In genomic region chr17:17632656-17633055, GRCh38 we compare ENCODE assay signal across 8 cellular contexts. TPM values are rescaled to one million over a fixed set of nuclear protein-coding genes. Genes with fewer than 3 reads are reported as not detected.
DNase-seq lines count a peak whose midpoint lies in the region; ATAC-seq, FAIRE-seq and TF ChIP-seq lines count a peak whose summit lies in the region.
"Not testable (repeated sequence)": the region's sequence is repeated elsewhere in the genome, so short reads cannot be mapped to it uniquely, and the experiment has no call there.

No MANE protein-coding gene starts in this region.

- not testable (repeated sequence) for H2BK5ac ChIP-seq in H1 (ENCODE audit: low read depth, low read length); mesendoderm (ENCODE audit: low read length)

- not testable (repeated sequence) for H4K5ac ChIP-seq in H1 (ENCODE audit: insufficient read length, low read depth, low read length); mesendoderm (ENCODE audit: low read length)

- not testable (repeated sequence) for TF ChIP-seq EP300 in A549 (IDR thresholded peaks at IDR 0.05); H1 (IDR thresholded peaks at IDR 0.05; ENCODE audit: borderline replicate concordance in 1 of 2, low read depth in 2 of 2, low read length in 2 of 2)

- 69% methylated on average over 5 of the region's 5 CpGs for WGBS in A549 (ENCODE audit: missing lambda C conversion rate)
- WGBS in H1 (ENCODE audit: extremely low coverage in 1 of 2, insufficient coverage in 1 of 2, insufficient read length in 1 of 2, insufficient replicate concordance in 2 of 2, low coverage in 1 of 2, low lambda C conversion rate in 2 of 2, missing lambda C conversion rate in 1 of 2), 2 experiments = 94% methylated on average over 5 of the region's 5 CpGs; no CpG with 5 or more reads in 1 of the 2 experiments
- WGBS in mesendoderm (ENCODE audit: extremely low coverage, insufficient coverage, low lambda C conversion rate) = no CpG with 5 or more reads among the region's 5 CpGs

- not testable (repeated sequence) for H4K8ac ChIP-seq in H1 (ENCODE audit: extremely low read depth, insufficient read depth, low read length); mesendoderm (ENCODE audit: low read depth, low read length)

- H2BK120ac ChIP-seq in H1 (replicated peaks; ENCODE audit: low read depth, low read length); mesendoderm (ENCODE audit: low read depth, low read length): not testable (repeated sequence)

- not testable (repeated sequence) for H3K79me2 ChIP-seq in H1 (ENCODE audit: control insufficient read depth in 1 of 2, insufficient read depth in 2 of 2, low read length in 2 of 2); mesendoderm (ENCODE audit: control insufficient read depth, insufficient read depth, low read length)

- TF ChIP-seq CTCF in A549 (IDR thresholded peaks at IDR 0.05); activated CD8-positive, alpha-beta T cell treated with anti-CD3 and anti-CD28 coated beads for 36 hours (IDR thresholded peaks at IDR 0.05); H1 (IDR thresholded peaks at IDR 0.05; ENCODE audit: control extremely low read depth in 1 of 3, insufficient read depth in 1 of 3, low read depth in 1 of 3, low read length in 3 of 3): not testable (repeated sequence)

- H2BK15ac ChIP-seq in H1 (ENCODE audit: low read length); mesendoderm (replicated peaks; ENCODE audit: low read depth): not testable (repeated sequence)

- H3K79me1 ChIP-seq in H1 (ENCODE audit: low read depth, low read length); mesendoderm (ENCODE audit: low read length): not testable (repeated sequence)

- not testable (repeated sequence) for H3K4me1 Mint-ChIP-seq in activated CD8-positive, alpha-beta T cell treated with anti-CD3 and anti-CD28 coated beads for 36 hours (ENCODE audit: low read depth)

- H2AK5ac ChIP-seq in H1 (ENCODE audit: low read depth, low read length); mesendoderm (ENCODE audit: low read length): not testable (repeated sequence)

- peak in 1 of 2 experiments; percentile 52; a peak in 3 of 6 replicates for ATAC-seq in A549
- ATAC-seq in activated CD8-positive, alpha-beta T cell treated with anti-CD3 and anti-CD28 coated beads for 36 hours = not testable (repeated sequence)

- H3K23me2 ChIP-seq in H1 (ENCODE audit: low read depth, low read length) = not testable (repeated sequence)

- H3K18ac ChIP-seq in H1 (ENCODE audit: extremely low read depth, low read length); mesendoderm (ENCODE audit: low read length): not testable (repeated sequence)

- POLR2A ChIA-PET in A549 (lab: Yijun Ruan, JAX) = not testable (repeated sequence)
- POLR2A ChIA-PET in activated CD8-positive, alpha-beta T cell treated with anti-CD3 and anti-CD28 coated beads for 36 hours (lab: Charles Lee) = interaction anchor here (0.7 kb wide), 1 partner anchor 419 kb away, joined by 3 read pairs; no protein-coding TSS in a partner anchor
- POLR2A ChIA-PET in H1 (lab: Charles Lee; ENCODE audit: partially characterized antibody) = interaction anchor here (1.8 to 2.5 kb wide), 2 partner anchors 12 to 136 kb away, joined by 3 to 5 read pairs; partner anchors contain the start of gene RASD1

- intact Hi-C loops in activated CD8-positive, alpha-beta T cell treated with anti-CD3 and anti-CD28 coated beads for 36 hours (cut with micrococcal nuclease) = not testable (repeated sequence)

- H3K9ac ChIP-seq in H1 (replicated peaks in 1 of 4; ENCODE audit: extremely low read depth in 1 of 4, low read depth in 3 of 4, low read length in 3 of 4); mesendoderm (ENCODE audit: low read length): not testable (repeated sequence)

- not testable (repeated sequence) for H3K23ac ChIP-seq in H1 (ENCODE audit: insufficient read length); mesendoderm (ENCODE audit: low read length)

- H3K4me3 Mint-ChIP-seq in activated CD8-positive, alpha-beta T cell treated with anti-CD3 and anti-CD28 coated beads for 36 hours = not testable (repeated sequence)

- not testable (repeated sequence) for H3K36me3 Mint-ChIP-seq in activated CD8-positive, alpha-beta T cell treated with anti-CD3 and anti-CD28 coated beads for 36 hours (ENCODE audit: low read depth)

- H3K4ac ChIP-seq in H1 (replicated peaks; ENCODE audit: insufficient read length, low read depth, low read length); mesendoderm (ENCODE audit: low read depth, low read length): not testable (repeated sequence)

- not testable (repeated sequence) for H3K56ac ChIP-seq in H1 (replicated peaks; ENCODE audit: insufficient read length, low read depth, low read length); mesendoderm (ENCODE audit: low read length)

- TF ChIP-seq POLR2A in A549 (IDR thresholded peaks at IDR 0.05; ENCODE audit: low read length); H1 (IDR thresholded peaks at IDR 0.05; ENCODE audit: control extremely low read depth in 1 of 2, low read depth in 2 of 2, low read length in 2 of 2): not testable (repeated sequence)

- not testable (repeated sequence) for H3K4me1 ChIP-seq in A549; H1 (replicated peaks in 1 of 4; ENCODE audit: control insufficient read depth in 3 of 4, insufficient read depth in 4 of 4, low read length in 3 of 4); mesendoderm (ENCODE audit: control insufficient read depth, low read depth, low read length)

- not testable (repeated sequence) for H3K9me3 ChIP-seq in A549
- H3K9me3 ChIP-seq in H1 (ENCODE audit: insufficient read depth in 2 of 2, low read depth in 1 of 2, low read length in 1 of 2) = peaks cover 0 to 10% of the 10 kb centered on the region in 2 experiments; a peak in 1 of 4 replicates

- not testable (repeated sequence) for H2BK20ac ChIP-seq in H1 (ENCODE audit: low read length)

- TF ChIP-seq RAD21 in A549 (conservative IDR thresholded peaks at IDR 0.05 in 1 of 2, IDR thresholded peaks at IDR 0.05 in 1 of 2); H1 (IDR thresholded peaks at IDR 0.05 in 1 of 2, conservative IDR thresholded peaks at IDR 0.05 in 1 of 2; ENCODE audit: low read depth in 2 of 2, low read length in 2 of 2): not testable (repeated sequence)

- H3K9me3 Mint-ChIP-seq in activated CD8-positive, alpha-beta T cell treated with anti-CD3 and anti-CD28 coated beads for 36 hours = not testable (repeated sequence)

- H3K14ac ChIP-seq in H1 (ENCODE audit: insufficient read length) = not testable (repeated sequence)

- H2AFZ ChIP-seq in H1 (ENCODE audit: low read length) = not testable (repeated sequence)

- H3K36me3 ChIP-seq in H1 (ENCODE audit: control insufficient read depth in 2 of 4, insufficient read depth in 4 of 4, low read length in 3 of 4); mesendoderm (ENCODE audit: control insufficient read depth, insufficient read depth, low read length): not testable (repeated sequence)

- H2BK12ac ChIP-seq in H1 (ENCODE audit: low read depth, low read length) = not testable (repeated sequence)

- not testable (repeated sequence) for H3K4me2 ChIP-seq in A549; H1 (ENCODE audit: insufficient read depth in 1 of 2, low read depth in 2 of 2, low read length in 2 of 2); mesendoderm (ENCODE audit: low read length)

- H3K27ac Mint-ChIP-seq in activated CD8-positive, alpha-beta T cell treated with anti-CD3 and anti-CD28 coated beads for 36 hours = not testable (repeated sequence)

- DNase-seq in A549 (ENCODE audit: low read depth in 1 of 2, low spot score in 1 of 2) (peak in 1 of 2 experiments; percentile 54), EH (ENCODE audit: low read depth) (peak; percentile 13), HT1080 (ENCODE audit: low read depth) (peak; percentile 27), NAMALWA (ENCODE audit: low spot score) (peak; percentile 47), RPMI7951 (ENCODE audit: low read depth) (peak; percentile 23), mesendoderm (peak; percentile 29)
- peak; percentile 15 for DNase-seq in activated CD8-positive, alpha-beta T cell treated with anti-CD3 and anti-CD28 coated beads for 36 hours
- DNase-seq in H1 (ENCODE audit: low read depth in 1 of 2, low spot score in 2 of 2) = not testable (repeated sequence)

- H4K20me1 ChIP-seq in H1 (replicated peaks in 1 of 2; ENCODE audit: control insufficient read depth in 1 of 2, insufficient read depth in 2 of 2, low read length in 2 of 2) = not testable (repeated sequence)

- not testable (repeated sequence) for H4K91ac ChIP-seq in H1 (replicated peaks; ENCODE audit: insufficient read length, low read length)

- H3K27me3 Mint-ChIP-seq in activated CD8-positive, alpha-beta T cell treated with anti-CD3 and anti-CD28 coated beads for 36 hours = not testable (repeated sequence)

- FAIRE-seq in A549 (lab: Jason Lieb, UNC); H1 (lab: Jason Lieb, UNC): not testable (repeated sequence)

- not testable (repeated sequence) for H3K27me3 ChIP-seq in H1 (replicated peaks in 1 of 4; ENCODE audit: control insufficient read depth in 3 of 4, extremely low read depth in 1 of 4, insufficient read depth in 3 of 4, low read length in 3 of 4); mesendoderm (ENCODE audit: insufficient read depth, low read length, poor library complexity)

- not testable (repeated sequence) for H3K4me3 ChIP-seq in A549; H1 (ENCODE audit: extremely low read depth in 1 of 4, insufficient read depth in 2 of 4, low read depth in 3 of 4, low read length in 4 of 4); mesendoderm (ENCODE audit: low read length)

- H3K27ac ChIP-seq in A549; H1 (ENCODE audit: low read depth, low read length); mesendoderm (ENCODE audit: low read depth, low read length): not testable (repeated sequence)

- CTCF ChIA-PET in A549 (lab: Yijun Ruan, JAX) (interaction anchor here (0.8 to 14.7 kb wide), 5 partner anchors 8 to 274 kb away, joined by 3 to 365 read pairs (median 7); no protein-coding TSS in a partner anchor), H1 (lab: Charles Lee; ENCODE audit: partially characterized antibody) (interaction anchor here (0.6 to 3.8 kb wide), 9 partner anchors 9 to 1117 kb away, joined by 3 to 24 read pairs (median 4); no protein-coding TSS in a partner anchor)
- CTCF ChIA-PET in activated CD8-positive, alpha-beta T cell treated with anti-CD3 and anti-CD28 coated beads for 36 hours (lab: Charles Lee) = interaction anchor here (1.2 to 2.3 kb wide), 4 partner anchors 9 to 278 kb away, joined by 6 to 9 read pairs (median 7); no protein-coding TSS in a partner anchor

RNA-seq across cellular contexts. Expression of gene PEMT, which starts 41.1 kb away (rescaled TPM):
- polyA plus RNA-seq in A549 (2011; rRNA removed) = 47.8 and 62.4 TPM in 2 replicates
- 88.6 and 124 TPM in 2 replicates for polyA plus RNA-seq in A549 (2012; cell fraction: cytosol; rRNA removed)
- 78.3 and 88.5 TPM in 2 replicates for polyA plus RNA-seq in A549 (2012; cell fraction: nucleus; rRNA removed)
- polyA plus RNA-seq in A549 (2017; fragmentation: RNase III; extraction: RNeasy Plus Mini Kit Qiagen cat#74134 plus additional on column Dnase treatment) = 40.1 to 47.5 TPM (median 43.0 TPM) in 3 replicates
- polyA minus RNA-seq in A549 (2011; rRNA and poly(A)+ RNA removed) = 34.0 and 49.1 TPM in 2 replicates
- 79.9 and 89.8 TPM in 2 replicates for total RNA-seq in HT1080 (2014; rRNA removed; shearing (Covaris generic))
- 57.7 and 64.2 TPM in 2 replicates for polyA plus RNA-seq in HT1080 (2015; cell fraction: cytosol; rRNA removed)
- polyA plus RNA-seq in HT1080 (2015; cell fraction: nucleus; rRNA removed) = 20.3 and 27.2 TPM in 2 replicates
- 30.9 and 41.3 TPM in 2 replicates for total RNA-seq in RPMI7951 (2014; rRNA removed; shearing (Covaris generic))
- 10 to 100 TPM; 51.7 to 53.2 TPM for total RNA-seq in activated CD8-positive, alpha-beta T cell treated with anti-CD3 and anti-CD28 coated beads for 36 hours
- 40.1 and 42.0 TPM in 2 replicates for total RNA-seq in H1 (2021; fragmentation: NEBNext Ultra II Directional; extraction: Animal tissue kit (Norgen Biotek cat#: 25700))
- 118 and 128 TPM in 2 replicates for polyA plus RNA-seq in H1 (2011; rRNA removed)
- 63.0 TPM for polyA plus RNA-seq in H1 (2011; cell fraction: cytosol; rRNA removed)
- polyA plus RNA-seq in H1 (2011; cell fraction: nucleus; rRNA removed) = 77.1 TPM
- polyA plus RNA-seq in H1 (2012, experiment 1 of 2) = 28.5 to 79.6 TPM (median 53.6 TPM) in 4 replicates
- polyA plus RNA-seq in H1 (2012, experiment 2 of 2) = 79.6 TPM
- polyA plus RNA-seq in H1 (2013, experiment 1 of 2) = 41.7 TPM
- polyA plus RNA-seq in H1 (2013, experiment 2 of 2) = 47.0 TPM
- polyA minus RNA-seq in H1 (2011; rRNA and poly(A)+ RNA removed) = 22.2 and 23.0 TPM in 2 replicates
- polyA minus RNA-seq in H1 (2011; cell fraction: cytosol; rRNA and poly(A)+ RNA removed) = 18.1 TPM
- 13.7 TPM for polyA minus RNA-seq in H1 (2011; cell fraction: nucleus; rRNA and poly(A)+ RNA removed)
- polyA plus RNA-seq in mesendoderm (2013, experiment 1 of 2) = 32.2 TPM
- polyA plus RNA-seq in mesendoderm (2013, experiment 2 of 2) = 34.1 TPM

RNA-seq across cellular contexts. Expression of gene RAI1, which starts 48.6 kb away (rescaled TPM):
- polyA plus RNA-seq in A549 (2011; rRNA removed) = 3.5 and 7.1 TPM in 2 replicates
- polyA plus RNA-seq in A549 (2012; cell fraction: cytosol; rRNA removed) = 7.1 and 11.2 TPM in 2 replicates
- 27.6 and 28.1 TPM in 2 replicates for polyA plus RNA-seq in A549 (2012; cell fraction: nucleus; rRNA removed)
- polyA plus RNA-seq in A549 (2017; fragmentation: RNase III; extraction: RNeasy Plus Mini Kit Qiagen cat#74134 plus additional on column Dnase treatment) = 18.9 to 23.8 TPM (median 23.3 TPM) in 3 replicates
- polyA minus RNA-seq in A549 (2011; rRNA and poly(A)+ RNA removed) = 5.7 and 9.7 TPM in 2 replicates
- total RNA-seq in HT1080 (2014; rRNA removed; shearing (Covaris generic)) = 5.9 and 9.5 TPM in 2 replicates
- polyA plus RNA-seq in HT1080 (2015; cell fraction: cytosol; rRNA removed) = 20.7 and 21.4 TPM in 2 replicates
- polyA plus RNA-seq in HT1080 (2015; cell fraction: nucleus; rRNA removed) = 35.3 and 42.1 TPM in 2 replicates
- 2.8 and 3.2 TPM in 2 replicates for total RNA-seq in RPMI7951 (2014; rRNA removed; shearing (Covaris generic))
- total RNA-seq in activated CD8-positive, alpha-beta T cell treated with anti-CD3 and anti-CD28 coated beads for 36 hours = 10 to 100 TPM; 18.1 to 20.3 TPM
- 0.80 and 1.2 TPM in 2 replicates for total RNA-seq in H1 (2021; fragmentation: NEBNext Ultra II Directional; extraction: Animal tissue kit (Norgen Biotek cat#: 25700))
- 0.39 and 0.57 TPM in 2 replicates for polyA plus RNA-seq in H1 (2011; rRNA removed)
- 0.45 TPM for polyA plus RNA-seq in H1 (2011; cell fraction: cytosol; rRNA removed)
- 1.5 TPM for polyA plus RNA-seq in H1 (2011; cell fraction: nucleus; rRNA removed)
- polyA plus RNA-seq in H1 (2012, experiment 1 of 2) = 0.89 to 1.6 TPM (median 1.1 TPM) in 4 replicates
- polyA plus RNA-seq in H1 (2012, experiment 2 of 2) = 0.58 TPM
- 0.71 TPM for polyA plus RNA-seq in H1 (2013, experiment 1 of 2)
- polyA plus RNA-seq in H1 (2013, experiment 2 of 2) = 0.57 TPM
- polyA minus RNA-seq in H1 (2011; rRNA and poly(A)+ RNA removed) = 0.13 and 0.22 TPM in 2 replicates
- polyA minus RNA-seq in H1 (2011; cell fraction: cytosol; rRNA and poly(A)+ RNA removed) = 0.73 TPM
- 1.4 TPM for polyA minus RNA-seq in H1 (2011; cell fraction: nucleus; rRNA and poly(A)+ RNA removed)
- polyA plus RNA-seq in mesendoderm (2013, experiment 1 of 2) = 0.60 TPM
- polyA plus RNA-seq in mesendoderm (2013, experiment 2 of 2) = 0.69 TPM
